ENCODE assay signal across 13 cellular contexts in the genomic region with DNA sequence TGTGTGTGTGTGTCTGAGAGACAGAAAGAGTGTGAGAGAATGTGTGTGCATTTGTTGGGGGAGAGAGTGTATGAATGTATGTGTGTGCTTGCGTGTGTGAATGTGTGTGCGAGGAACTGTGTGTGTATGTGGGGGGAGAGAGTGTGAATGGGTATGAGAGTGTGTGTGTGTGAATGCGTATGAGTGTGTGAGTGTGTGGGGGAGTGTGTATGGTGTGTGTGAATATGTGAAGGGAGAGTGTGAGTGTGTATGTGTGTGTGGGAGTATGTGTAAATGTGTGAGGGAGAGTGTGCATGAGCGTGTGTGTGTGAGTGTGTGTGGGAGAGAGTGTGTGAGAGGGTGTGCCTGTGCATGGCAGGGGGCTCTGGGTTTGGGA.
DNase-seq lines count a peak whose midpoint lies in the region; ATAC-seq and TF ChIP-seq lines count a peak whose summit lies in the region.
"Had no signal": no experiment of that assay in that cellular context is flagged by ENCODE, and none has a peak within 500 bp of the region (broad histone marks: within the 10 kb centered on the region; RNA-seq: fewer than 3 reads in every experiment).

No MANE protein-coding gene starts in this region.

- no peaks in the 10 kb centered on the region for H3K9me3 Mint-ChIP-seq in activated naive CD8-positive, alpha-beta T cell treated with anti-CD3 and anti-CD28 coated beads, Interleukin-2, amount 50 U/mL, for 24 hours
- no peaks in the 10 kb centered on the region for H3K9me3 Mint-ChIP-seq in activated naive CD8-positive, alpha-beta T cell treated with anti-CD3 and anti-CD28 coated beads for 36 hours
- no peaks in the 10 kb centered on the region for H3K9me3 Mint-ChIP-seq in activated naive CD4-positive, alpha-beta T cell treated with anti-CD3 and anti-CD28 coated beads, Interleukin-2, amount 50 U/mL, for 72 hours

- intact Hi-C loops in esophagus squamous epithelium (cut with DNase I), result no loop called here
- intact Hi-C loops in upper lobe of right lung (cut with DNase I), result no loop called here

- H3K36me3 Mint-ChIP-seq in activated naive CD8-positive, alpha-beta T cell treated with anti-CD3 and anti-CD28 coated beads, Interleukin-2, amount 50 U/mL, for 24 hours (ENCODE audit: low read depth), result no peaks in the 10 kb centered on the region
- H3K36me3 Mint-ChIP-seq in activated naive CD8-positive, alpha-beta T cell treated with anti-CD3 and anti-CD28 coated beads for 36 hours, result no peaks in the 10 kb centered on the region
- no peaks in the 10 kb centered on the region for H3K36me3 Mint-ChIP-seq in activated naive CD4-positive, alpha-beta T cell treated with anti-CD3 and anti-CD28 coated beads, Interleukin-2, amount 50 U/mL, for 72 hours

- TF ChIP-seq CTCF in VCaP (conservative IDR thresholded peaks at IDR 0.05) (no peak), esophagus squamous epithelium (IDR thresholded peaks at IDR 0.05) (no peak), upper lobe of right lung (IDR thresholded peaks at IDR 0.05) (no peak)

- H3K4me3 ChIP-seq in esophagus squamous epithelium (no peak overlapping the region), upper lobe of right lung (no peak overlapping the region)
- H3K4me3 ChIP-seq: GM12878 had no signal

- no peak for DNase-seq in activated naive CD8-positive, alpha-beta T cell treated with anti-CD3 and anti-CD28 coated beads, Interleukin-2, amount 50 U/mL, for 24 hours
- no peak for DNase-seq in activated naive CD8-positive, alpha-beta T cell treated with anti-CD3 and anti-CD28 coated beads for 36 hours
- no peak for DNase-seq in esophagus squamous epithelium (lab: John Stamatoyannopoulos, UW)
- no peak for DNase-seq in upper lobe of right lung
- no peak for DNase-seq in activated naive CD4-positive, alpha-beta T cell treated with anti-CD3 and anti-CD28 coated beads, Interleukin-2, amount 50 U/mL, for 72 hours (ENCODE audit: low spot score in 2 of 2)
- no peak for DNase-seq in SKM-1 treated with dmso at 0.1 percent for 144 hours (lab: John Stamatoyannopoulos, UW; ENCODE audit: unreplicated experiment)
- no peak for DNase-seq in NOMO-1 treated with DMSO at 0.1 percent for 48 hours (lab: John Stamatoyannopoulos, UW; ENCODE audit: unreplicated experiment)
- DNase-seq: GDM1, GOT3 had no signal

- peaks cover 33% of the 10 kb centered on the region for H3K27me3 Mint-ChIP-seq in activated naive CD8-positive, alpha-beta T cell treated with anti-CD3 and anti-CD28 coated beads, Interleukin-2, amount 50 U/mL, for 24 hours
- peaks cover 18% of the 10 kb centered on the region for H3K27me3 Mint-ChIP-seq in activated naive CD8-positive, alpha-beta T cell treated with anti-CD3 and anti-CD28 coated beads for 36 hours

- H3K27ac Mint-ChIP-seq in activated naive CD8-positive, alpha-beta T cell treated with anti-CD3 and anti-CD28 coated beads, Interleukin-2, amount 50 U/mL, for 24 hours, result peak overlapping the region; percentile 45
- H3K27ac Mint-ChIP-seq in activated naive CD8-positive, alpha-beta T cell treated with anti-CD3 and anti-CD28 coated beads for 36 hours, result no peak overlapping the region
- H3K27ac Mint-ChIP-seq in activated naive CD4-positive, alpha-beta T cell treated with anti-CD3 and anti-CD28 coated beads, Interleukin-2, amount 50 U/mL, for 72 hours, result no peak overlapping the region

- no peak for ATAC-seq in activated naive CD8-positive, alpha-beta T cell treated with anti-CD3 and anti-CD28 coated beads, Interleukin-2, amount 50 U/mL, for 24 hours
- ATAC-seq in upper lobe of right lung, result peak; percentile 3
- no peak for ATAC-seq in activated naive CD4-positive, alpha-beta T cell treated with anti-CD3 and anti-CD28 coated beads, Interleukin-2, amount 50 U/mL, for 72 hours
- ATAC-seq: GM12878, PC-3 had no signal

- peaks cover 0 to 8% (median 0%) of the 10 kb centered on the region in 4 donors for H3K27me3 ChIP-seq in esophagus squamous epithelium
- no peaks in the 10 kb centered on the region for H3K27me3 ChIP-seq in upper lobe of right lung

- peak overlapping the region; percentile 93 for H3K27ac ChIP-seq in VCaP
- H3K27ac ChIP-seq in esophagus squamous epithelium, result peak overlapping the region; percentile 16 to 57 (median 39)
- H3K27ac ChIP-seq in upper lobe of right lung, result no peak overlapping the region
- H3K27ac ChIP-seq: HL-60 had no signal

- H3K9me3 ChIP-seq in esophagus squamous epithelium (no peaks in the 10 kb centered on the region), upper lobe of right lung (no peaks in the 10 kb centered on the region)

- H3K36me3 ChIP-seq in esophagus squamous epithelium, result no peaks in the 10 kb centered on the region
- no peaks in the 10 kb centered on the region for H3K36me3 ChIP-seq in upper lobe of right lung

- H3K4me1 Mint-ChIP-seq in activated naive CD8-positive, alpha-beta T cell treated with anti-CD3 and anti-CD28 coated beads, Interleukin-2, amount 50 U/mL, for 24 hours, result no peaks in the 10 kb centered on the region
- no peaks in the 10 kb centered on the region for H3K4me1 Mint-ChIP-seq in activated naive CD8-positive, alpha-beta T cell treated with anti-CD3 and anti-CD28 coated beads for 36 hours

- no peak overlapping the region for H3K4me3 Mint-ChIP-seq in activated naive CD8-positive, alpha-beta T cell treated with anti-CD3 and anti-CD28 coated beads, Interleukin-2, amount 50 U/mL, for 24 hours
- no peak overlapping the region for H3K4me3 Mint-ChIP-seq in activated naive CD8-positive, alpha-beta T cell treated with anti-CD3 and anti-CD28 coated beads for 36 hours

- no peak for TF ChIP-seq POLR2A in esophagus squamous epithelium (IDR thresholded peaks at IDR 0.05)

- WGBS in esophagus squamous epithelium, 2 donors, result 87 to 95% methylated on average over 4 of the region's 4 CpGs

- peaks cover 12 to 44% (median 14%) of the 10 kb centered on the region in 3 donors for H3K4me1 ChIP-seq in esophagus squamous epithelium
- peaks cover 19% of the 10 kb centered on the region for H3K4me1 ChIP-seq in upper lobe of right lung
